ENCODE assay signal across 21 cellular contexts in the genomic region with DNA sequence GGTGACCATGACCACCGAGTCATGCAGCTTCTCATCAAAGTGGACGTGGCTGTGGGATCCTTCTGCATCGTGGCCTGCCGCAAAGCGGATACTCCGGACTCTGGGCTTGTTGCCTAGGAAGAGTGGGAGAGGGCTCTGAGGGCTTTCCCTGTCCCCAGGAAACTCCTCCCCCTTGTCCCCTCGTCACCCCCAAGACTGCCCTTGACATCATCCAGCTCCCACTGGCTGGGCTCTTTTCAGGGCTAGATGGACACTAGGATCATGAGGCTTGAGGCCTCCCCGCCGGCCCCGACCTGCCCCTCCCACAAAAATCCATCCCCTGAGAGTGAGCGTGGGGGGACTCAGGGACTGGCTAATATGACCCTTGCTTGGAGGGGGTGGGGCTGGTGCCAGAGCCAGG. TPM values are rescaled to one million over a fixed set of nuclear protein-coding genes. Genes with fewer than 3 reads are reported as not detected.
DNase-seq lines count a peak whose midpoint lies in the region; ATAC-seq and TF ChIP-seq lines count a peak whose summit lies in the region.
"Had no signal": no experiment of that assay in that cellular context is flagged by ENCODE, and none has a peak within 500 bp of the region (broad histone marks: within the 10 kb centered on the region; RNA-seq: fewer than 3 reads in every experiment).

No MANE protein-coding gene starts in this region.

- in situ Hi-C loops in gastrocnemius medialis (cut with MboI; ENCODE audit: low sequenced_read_pairs in 4 of 4): loop anchor here in 1 of 4 donors (25.0 kb wide), 1 partner anchor 329 kb away; no protein-coding TSS in a partner anchor

- H3K27ac ChIP-seq in BLaER1 treated with 17β-estradiol and CSF1 and Interleukin-3, amounts not matched to agents 10 nM and 100 nM: peak overlapping the region in 9 of 11 experiments; percentile 52 to 76 (median 68); a peak in 17 of 22 replicates
- H3K27ac ChIP-seq in gastroesophageal sphincter: peak overlapping the region in 3 of 4 donors; percentile 26 to 55 (median 51)
- no peak overlapping the region for H3K27ac ChIP-seq in right cardiac atrium (ENCODE audit: low read length)
- H3K27ac ChIP-seq in gastrocnemius medialis: peak overlapping the region in 3 of 4 donors; percentile 48 to 65 (median 58)
- H3K27ac ChIP-seq: GM23248, SJSA1 had no signal

- ATAC-seq in gastroesophageal sphincter (no peak), right cardiac atrium (peak in 1 of 2 donors; percentile 6), gastrocnemius medialis (peak; percentile 17 to 23), HG03354 (IDR thresholded peaks at IDR 0.05; ENCODE audit: poor library complexity, severe bottlenecking, unreplicated experiment) (no peak)
- ATAC-seq: HCT116 had no signal

- DNase-seq in right cardiac atrium (peak in 2 of 3 donors; percentile 25 to 69), gastrocnemius medialis (no peak), SIG-M5 treated with dmso at 0.1 percent for 504 hours (lab: John Stamatoyannopoulos, UW; ENCODE audit: unreplicated experiment) (no peak), NCI-H510A (lab: John Stamatoyannopoulos, UW) (no peak)
- no peak for DNase-seq in stimulated activated naive CD4-positive, alpha-beta T cell treated with Interleukin-2 at 50 U/mL for 16 hours (lab: John Stamatoyannopoulos, UW)
- DNase-seq: 8988T; CD4-positive, CD25-positive, alpha-beta regulatory T cell; COR-L47; GDM1; GM23248; KBM-7; NCI-H1105; NCI-H524; NCI-H82 had no signal

- peak overlapping the region in 8 of 11 experiments; percentile 33 to 70 (median 55); a peak in 8 of 22 replicates for H3K9ac ChIP-seq in BLaER1 treated with 17β-estradiol and CSF1 and Interleukin-3, amounts not matched to agents 10 nM and 100 nM
- H3K9ac ChIP-seq: GM23248 had no signal

- no peaks in the 10 kb centered on the region for H3K27me3 ChIP-seq in BLaER1 treated with 17β-estradiol and CSF1 and Interleukin-3, amounts not matched to agents 10 nM and 100 nM
- H3K27me3 ChIP-seq in gastroesophageal sphincter (no peaks in the 10 kb centered on the region), right cardiac atrium (ENCODE audit: control insufficient read depth, insufficient read depth) (no peaks in the 10 kb centered on the region), gastrocnemius medialis (no peaks in the 10 kb centered on the region)
- H3K27me3 ChIP-seq: SJSA1 had no signal

- H3K4me2 ChIP-seq in BLaER1 treated with 17β-estradiol and CSF1 and Interleukin-3, amounts not matched to agents 10 nM and 100 nM: peak overlapping the region in 4 of 11 experiments; percentile 53 to 84 (median 72); a peak in 6 of 22 replicates

- intact Hi-C loops in right cardiac atrium (cut with DNase I) (no loop called here), gastrocnemius medialis (cut with DNase I; ENCODE audit: low total_unique reads) (no loop called here)

- no peaks in the 10 kb centered on the region for H3K9me3 ChIP-seq in BLaER1 treated with 17β-estradiol and CSF1 and Interleukin-3, amounts not matched to agents 10 nM and 100 nM (replicated peaks in 1 of 11)
- no peaks in the 10 kb centered on the region for H3K9me3 ChIP-seq in gastroesophageal sphincter
- H3K9me3 ChIP-seq in right cardiac atrium (ENCODE audit: control insufficient read depth, low read length): no peaks in the 10 kb centered on the region
- no peaks in the 10 kb centered on the region for H3K9me3 ChIP-seq in gastrocnemius medialis
- H3K9me3 ChIP-seq: SJSA1 had no signal

- peaks cover 38 to 88% (median 74%) of the 10 kb centered on the region in 10 experiments for H3K4me1 ChIP-seq in BLaER1 treated with 17β-estradiol and CSF1 and Interleukin-3, amounts not matched to agents 10 nM and 100 nM
- H3K4me1 ChIP-seq in gastroesophageal sphincter: peaks cover 0 to 62% (median 5%) of the 10 kb centered on the region in 3 donors
- no peaks in the 10 kb centered on the region for H3K4me1 ChIP-seq in right cardiac atrium (ENCODE audit: control insufficient read depth, insufficient read depth, low read length)
- H3K4me1 ChIP-seq in gastrocnemius medialis: no peaks in the 10 kb centered on the region
- H3K4me1 ChIP-seq: SJSA1 had no signal

- H3K4me3 ChIP-seq in BLaER1 treated with 17β-estradiol and CSF1 and Interleukin-3, amounts not matched to agents 10 nM and 100 nM: no peak overlapping the region
- H3K4me3 ChIP-seq in gastroesophageal sphincter: no peak overlapping the region
- H3K4me3 ChIP-seq in right cardiac atrium (ENCODE audit: low read length): no peak overlapping the region
- H3K4me3 ChIP-seq in gastrocnemius medialis: no peak overlapping the region
- H3K4me3 ChIP-seq: GM23248, SJSA1 had no signal

- no CpG with 5 or more reads among the region's 11 CpGs for WGBS in gastroesophageal sphincter (ENCODE audit: low coverage in 1 of 2), 2 donors
- 62% methylated on average over 11 of the region's 11 CpGs for WGBS in right cardiac atrium

- TF ChIP-seq POLR2A in gastroesophageal sphincter (IDR thresholded peaks at IDR 0.05): no peak
- TF ChIP-seq POLR2A in gastrocnemius medialis (IDR thresholded peaks at IDR 0.05): no peak

- peaks cover 67 to 90% (median 82%) of the 10 kb centered on the region in 11 experiments for H3K36me3 ChIP-seq in BLaER1 treated with 17β-estradiol and CSF1 and Interleukin-3, amounts not matched to agents 10 nM and 100 nM
- H3K36me3 ChIP-seq in gastroesophageal sphincter: peaks cover 0 to 55% of the 10 kb centered on the region in 2 donors
- H3K36me3 ChIP-seq in gastrocnemius medialis: no peaks in the 10 kb centered on the region

- TF ChIP-seq EP300 in gastroesophageal sphincter (IDR thresholded peaks at IDR 0.05): no peak

- TF ChIP-seq CTCF in gastroesophageal sphincter (IDR thresholded peaks at IDR 0.05): no peak
- TF ChIP-seq CTCF in gastrocnemius medialis (IDR thresholded peaks at IDR 0.05 in 4 of 5, conservative IDR thresholded peaks at IDR 0.05 in 1 of 5): no peak

- H4K20me1 ChIP-seq in BLaER1 treated with 17β-estradiol and CSF1 and Interleukin-3, amounts not matched to agents 10 nM and 100 nM: peaks cover 13 to 92% (median 75%) of the 10 kb centered on the region in 11 experiments; a peak in 21 of 22 replicates

RNA-seq across cellular contexts. Expression of a gene that starts 9.0 kb away (rescaled TPM):
- total RNA-seq in gastroesophageal sphincter (10 to 100 TPM; 36.1 to 74.7 (median 59.3) TPM), right cardiac atrium (10 to 100 TPM; 11.7 to 13.7 (median 12.1) TPM), gastrocnemius medialis (10 to 100 TPM in 2 of 4 donors, 1 to 10 TPM in 2; 5.9 to 16.4 (median 9.6) TPM)
- polyA plus RNA-seq in right cardiac atrium: 12.6 TPM

RNA-seq across cellular contexts. Expression of a gene that starts 22.7 kb away (rescaled TPM):
- total RNA-seq in gastroesophageal sphincter (not detected), right cardiac atrium (under 1 TPM in 1 of 4 donors, not detected in 3; 0.50 TPM), gastrocnemius medialis (not detected)
- polyA plus RNA-seq in right cardiac atrium: 0.07 TPM
- total RNA-seq: CD4-positive, CD25-positive, alpha-beta regulatory T cell; Daoy; GM23248; RPMI7951; SJSA1 had no signal
- polyA plus RNA-seq: CD4-positive, CD25-positive, alpha-beta regulatory T cell had no signal

RNA-seq across cellular contexts. Expression of a gene that starts 26.1 kb away (rescaled TPM):
- total RNA-seq in gastroesophageal sphincter (10 to 100 TPM in 2 of 4 donors, 1 to 10 TPM in 2; 9.6 to 19.3 (median 14.4) TPM), right cardiac atrium (10 to 100 TPM in 1 of 4 donors, 1 to 10 TPM in 3; 6.1 to 13.0 (median 7.1) TPM), gastrocnemius medialis (1 to 10 TPM; 3.7 to 8.5 (median 5.8) TPM)
- polyA plus RNA-seq in right cardiac atrium: 8.9 TPM
- total RNA-seq: CD4-positive, CD25-positive, alpha-beta regulatory T cell; GM23248; RPMI7951; SJSA1 had no signal

RNA-seq across cellular contexts. Expression of a gene that starts 28.0 kb away (rescaled TPM):
- total RNA-seq in gastroesophageal sphincter (100 to 1,000 TPM; 134 to 200 (median 139) TPM), right cardiac atrium (10 to 100 TPM; 63.9 to 92.7 (median 72.1) TPM), gastrocnemius medialis (100 to 1,000 TPM in 3 of 4 donors, 10 to 100 TPM in 1; 67.5 to 186 (median 143) TPM)
- 67.4 TPM for polyA plus RNA-seq in right cardiac atrium

RNA-seq across cellular contexts. Expression of a gene that starts 37.5 kb away (rescaled TPM):
- total RNA-seq in gastroesophageal sphincter (10 to 100 TPM; 14.5 to 39.7 (median 38.4) TPM), right cardiac atrium (10 to 100 TPM in 3 of 4 donors, 1 to 10 TPM in 1; 10.0 to 12.2 (median 11.4) TPM), gastrocnemius medialis (10 to 100 TPM in 2 of 4 donors, 1 to 10 TPM in 2; 2.3 to 17.3 (median 10.1) TPM)
- polyA plus RNA-seq in right cardiac atrium: 7.9 TPM

Comparison
In these comparisons a context has a peak if more than half of its experiments do, and no peak if none do; other contexts are left out.
1. ATAC-seq: peak in gastrocnemius medialis (2 of 2); none in gastroesophageal sphincter (single experiment) and HG03354 (single experiment).
2. DNase-seq: peak in right cardiac atrium (2 of 3); none in gastrocnemius medialis (0 of 2), SIG-M5 treated with dmso at 0.1 percent for 504 hours (single experiment), NCI-H510A (single experiment) and stimulated activated naive CD4-positive, alpha-beta T cell treated with Interleukin-2 at 50 U/mL for 16 hours (single experiment).